ENCODE assay signal across 1 cellular context in the genomic region with DNA sequence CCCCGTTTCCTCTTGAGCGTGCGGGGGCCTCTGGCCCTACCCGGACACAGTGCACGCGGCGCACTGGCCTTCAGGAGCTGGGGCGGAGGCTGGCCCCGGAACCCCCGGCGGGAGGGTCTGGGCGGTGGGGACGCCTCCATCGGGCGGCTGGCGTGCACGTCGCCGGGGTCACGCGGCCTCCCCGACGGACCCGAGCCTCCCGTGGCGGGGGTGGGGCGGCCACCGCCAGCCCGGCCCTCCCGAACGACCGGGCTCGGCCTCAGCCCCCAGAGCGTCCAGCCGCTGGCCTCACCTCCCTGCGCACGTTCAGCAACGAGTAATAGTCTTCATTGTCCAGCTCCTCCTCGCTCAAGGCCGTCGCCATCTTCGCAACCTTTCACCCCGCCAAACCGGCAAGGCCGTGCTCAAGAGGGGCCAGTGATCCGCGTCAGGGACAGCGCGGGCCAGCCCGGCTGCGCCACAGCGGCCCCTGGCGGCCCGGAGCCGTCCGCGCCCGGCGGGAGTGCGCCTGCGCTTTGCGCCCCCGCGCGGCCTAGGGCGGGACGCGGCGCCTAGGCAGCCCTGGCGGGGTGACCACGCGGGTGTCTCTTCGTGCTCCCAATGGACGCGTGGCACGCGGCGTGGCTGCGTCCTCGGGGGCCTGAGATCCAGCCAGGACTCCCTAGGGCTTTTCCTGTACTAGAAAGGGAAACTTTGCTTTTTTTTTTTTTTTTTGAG.
TF ChIP-seq lines count a peak whose summit lies in the region.

A gene with protein sequence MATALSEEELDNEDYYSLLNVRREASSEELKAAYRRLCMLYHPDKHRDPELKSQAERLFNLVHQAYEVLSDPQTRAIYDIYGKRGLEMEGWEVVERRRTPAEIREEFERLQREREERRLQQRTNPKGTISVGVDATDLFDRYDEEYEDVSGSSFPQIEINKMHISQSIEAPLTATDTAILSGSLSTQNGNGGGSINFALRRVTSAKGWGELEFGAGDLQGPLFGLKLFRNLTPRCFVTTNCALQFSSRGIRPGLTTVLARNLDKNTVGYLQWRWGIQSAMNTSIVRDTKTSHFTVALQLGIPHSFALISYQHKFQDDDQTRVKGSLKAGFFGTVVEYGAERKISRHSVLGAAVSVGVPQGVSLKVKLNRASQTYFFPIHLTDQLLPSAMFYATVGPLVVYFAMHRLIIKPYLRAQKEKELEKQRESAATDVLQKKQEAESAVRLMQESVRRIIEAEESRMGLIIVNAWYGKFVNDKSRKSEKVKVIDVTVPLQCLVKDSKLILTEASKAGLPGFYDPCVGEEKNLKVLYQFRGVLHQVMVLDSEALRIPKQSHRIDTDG (minus strand): TSS at position 380 of the 717 bp plus-strand sequence. CDS start 16 bp downstream, at position 364.

TF ChIP-seq in HepG2, 621 proteins besides CTCF, POLR2A, EP300 and RAD21 (continued from another document and continues in another):
- TF ChIP-seq ETV5 (CRISPR knock-in tag; IDR thresholded peaks at IDR 0.05; ENCODE audit: borderline replicate concordance): no peak; the same call in 1 of the 2 replicates
- peak; percentile 95 for TF ChIP-seq PHF20 (CRISPR knock-in tag; IDR thresholded peaks at IDR 0.05)
- TF ChIP-seq ZNF549 (CRISPR knock-in tag; IDR thresholded peaks at IDR 0.05): 0 out of 2 replicates have a peak, but pooled peaks have one; percentile 20
- peak; percentile 67; the same call in 1 of the 2 replicates for TF ChIP-seq ZFP37 (CRISPR knock-in tag; IDR thresholded peaks at IDR 0.05; ENCODE audit: borderline replicate concordance)
- TF ChIP-seq NFYB (CRISPR knock-in tag; IDR thresholded peaks at IDR 0.05): 0 out of 2 replicates have a peak, but pooled peaks have one; percentile 20
- TF ChIP-seq ZNF720 (CRISPR knock-in tag; IDR thresholded peaks at IDR 0.05): peak; percentile 85; the same call in 1 of the 2 replicates
- TF ChIP-seq, protein P1, sequence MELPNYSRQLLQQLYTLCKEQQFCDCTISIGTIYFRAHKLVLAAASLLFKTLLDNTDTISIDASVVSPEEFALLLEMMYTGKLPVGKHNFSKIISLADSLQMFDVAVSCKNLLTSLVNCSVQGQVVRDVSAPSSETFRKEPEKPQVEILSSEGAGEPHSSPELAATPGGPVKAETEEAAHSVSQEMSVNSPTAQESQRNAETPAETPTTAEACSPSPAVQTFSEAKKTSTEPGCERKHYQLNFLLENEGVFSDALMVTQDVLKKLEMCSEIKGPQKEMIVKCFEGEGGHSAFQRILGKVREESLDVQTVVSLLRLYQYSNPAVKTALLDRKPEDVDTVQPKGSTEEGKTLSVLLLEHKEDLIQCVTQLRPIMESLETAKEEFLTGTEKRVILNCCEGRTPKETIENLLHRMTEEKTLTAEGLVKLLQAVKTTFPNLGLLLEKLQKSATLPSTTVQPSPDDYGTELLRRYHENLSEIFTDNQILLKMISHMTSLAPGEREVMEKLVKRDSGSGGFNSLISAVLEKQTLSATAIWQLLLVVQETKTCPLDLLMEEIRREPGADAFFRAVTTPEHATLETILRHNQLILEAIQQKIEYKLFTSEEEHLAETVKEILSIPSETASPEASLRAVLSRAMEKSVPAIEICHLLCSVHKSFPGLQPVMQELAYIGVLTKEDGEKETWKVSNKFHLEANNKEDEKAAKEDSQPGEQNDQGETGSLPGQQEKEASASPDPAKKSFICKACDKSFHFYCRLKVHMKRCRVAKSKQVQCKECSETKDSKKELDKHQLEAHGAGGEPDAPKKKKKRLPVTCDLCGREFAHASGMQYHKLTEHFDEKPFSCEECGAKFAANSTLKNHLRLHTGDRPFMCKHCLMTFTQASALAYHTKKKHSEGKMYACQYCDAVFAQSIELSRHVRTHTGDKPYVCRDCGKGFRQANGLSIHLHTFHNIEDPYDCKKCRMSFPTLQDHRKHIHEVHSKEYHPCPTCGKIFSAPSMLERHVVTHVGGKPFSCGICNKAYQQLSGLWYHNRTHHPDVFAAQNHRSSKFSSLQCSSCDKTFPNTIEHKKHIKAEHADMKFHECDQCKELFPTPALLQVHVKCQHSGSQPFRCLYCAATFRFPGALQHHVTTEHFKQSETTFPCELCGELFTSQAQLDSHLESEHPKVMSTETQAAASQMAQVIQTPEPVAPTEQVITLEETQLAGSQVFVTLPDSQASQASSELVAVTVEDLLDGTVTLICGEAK (IDR thresholded peaks at IDR 0.05): no peak
- TF ChIP-seq, protein P1 (CRISPR knock-in tag; IDR thresholded peaks at IDR 0.05): peak; percentile 95
- peak; percentile 98 for TF ChIP-seq RNF2 (conservative IDR thresholded peaks at IDR 0.05; ENCODE audit: low read depth)
- TF ChIP-seq NFE2 (CRISPR knock-in tag; IDR thresholded peaks at IDR 0.05): no peak
- peak; percentile 70; the same call in 1 of the 2 replicates for TF ChIP-seq FOXO1 (CRISPR knock-in tag; IDR thresholded peaks at IDR 0.05)
- 0 out of 2 replicates have a peak, but pooled peaks have one; percentile 62 for TF ChIP-seq ZBTB38 (CRISPR knock-in tag; IDR thresholded peaks at IDR 0.05)
- TF ChIP-seq, protein P2, sequence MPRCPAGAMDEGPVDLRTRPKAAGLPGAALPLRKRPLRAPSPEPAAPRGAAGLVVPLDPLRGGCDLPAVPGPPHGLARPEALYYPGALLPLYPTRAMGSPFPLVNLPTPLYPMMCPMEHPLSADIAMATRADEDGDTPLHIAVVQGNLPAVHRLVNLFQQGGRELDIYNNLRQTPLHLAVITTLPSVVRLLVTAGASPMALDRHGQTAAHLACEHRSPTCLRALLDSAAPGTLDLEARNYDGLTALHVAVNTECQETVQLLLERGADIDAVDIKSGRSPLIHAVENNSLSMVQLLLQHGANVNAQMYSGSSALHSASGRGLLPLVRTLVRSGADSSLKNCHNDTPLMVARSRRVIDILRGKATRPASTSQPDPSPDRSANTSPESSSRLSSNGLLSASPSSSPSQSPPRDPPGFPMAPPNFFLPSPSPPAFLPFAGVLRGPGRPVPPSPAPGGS (CRISPR knock-in tag; IDR thresholded peaks at IDR 0.05): peak; percentile 81
- TF ChIP-seq ZNF564 (CRISPR knock-in tag; IDR thresholded peaks at IDR 0.05): peak; percentile 85; the same call in 1 of the 2 replicates
- TF ChIP-seq, protein P3, sequence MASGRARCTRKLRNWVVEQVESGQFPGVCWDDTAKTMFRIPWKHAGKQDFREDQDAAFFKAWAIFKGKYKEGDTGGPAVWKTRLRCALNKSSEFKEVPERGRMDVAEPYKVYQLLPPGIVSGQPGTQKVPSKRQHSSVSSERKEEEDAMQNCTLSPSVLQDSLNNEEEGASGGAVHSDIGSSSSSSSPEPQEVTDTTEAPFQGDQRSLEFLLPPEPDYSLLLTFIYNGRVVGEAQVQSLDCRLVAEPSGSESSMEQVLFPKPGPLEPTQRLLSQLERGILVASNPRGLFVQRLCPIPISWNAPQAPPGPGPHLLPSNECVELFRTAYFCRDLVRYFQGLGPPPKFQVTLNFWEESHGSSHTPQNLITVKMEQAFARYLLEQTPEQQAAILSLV (CRISPR knock-in tag; IDR thresholded peaks at IDR 0.05; ENCODE audit: borderline replicate concordance): peak; percentile 93; the same call in 1 of the 2 replicates
- TF ChIP-seq ZNF788 (CRISPR knock-in tag; IDR thresholded peaks at IDR 0.05; ENCODE audit: borderline replicate concordance): peak; percentile 92; the same call in 1 of the 2 replicates
- TF ChIP-seq NFE2L1 (CRISPR knock-in tag; IDR thresholded peaks at IDR 0.05; ENCODE audit: borderline replicate concordance): peak; percentile 94
- TF ChIP-seq, protein P4, sequence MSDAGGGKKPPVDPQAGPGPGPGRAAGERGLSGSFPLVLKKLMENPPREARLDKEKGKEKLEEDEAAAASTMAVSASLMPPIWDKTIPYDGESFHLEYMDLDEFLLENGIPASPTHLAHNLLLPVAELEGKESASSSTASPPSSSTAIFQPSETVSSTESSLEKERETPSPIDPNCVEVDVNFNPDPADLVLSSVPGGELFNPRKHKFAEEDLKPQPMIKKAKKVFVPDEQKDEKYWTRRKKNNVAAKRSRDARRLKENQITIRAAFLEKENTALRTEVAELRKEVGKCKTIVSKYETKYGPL (CRISPR knock-in tag; IDR thresholded peaks at IDR 0.05): peak; percentile 85; the same call in 1 of the 2 replicates
- TF ChIP-seq, protein P5, sequence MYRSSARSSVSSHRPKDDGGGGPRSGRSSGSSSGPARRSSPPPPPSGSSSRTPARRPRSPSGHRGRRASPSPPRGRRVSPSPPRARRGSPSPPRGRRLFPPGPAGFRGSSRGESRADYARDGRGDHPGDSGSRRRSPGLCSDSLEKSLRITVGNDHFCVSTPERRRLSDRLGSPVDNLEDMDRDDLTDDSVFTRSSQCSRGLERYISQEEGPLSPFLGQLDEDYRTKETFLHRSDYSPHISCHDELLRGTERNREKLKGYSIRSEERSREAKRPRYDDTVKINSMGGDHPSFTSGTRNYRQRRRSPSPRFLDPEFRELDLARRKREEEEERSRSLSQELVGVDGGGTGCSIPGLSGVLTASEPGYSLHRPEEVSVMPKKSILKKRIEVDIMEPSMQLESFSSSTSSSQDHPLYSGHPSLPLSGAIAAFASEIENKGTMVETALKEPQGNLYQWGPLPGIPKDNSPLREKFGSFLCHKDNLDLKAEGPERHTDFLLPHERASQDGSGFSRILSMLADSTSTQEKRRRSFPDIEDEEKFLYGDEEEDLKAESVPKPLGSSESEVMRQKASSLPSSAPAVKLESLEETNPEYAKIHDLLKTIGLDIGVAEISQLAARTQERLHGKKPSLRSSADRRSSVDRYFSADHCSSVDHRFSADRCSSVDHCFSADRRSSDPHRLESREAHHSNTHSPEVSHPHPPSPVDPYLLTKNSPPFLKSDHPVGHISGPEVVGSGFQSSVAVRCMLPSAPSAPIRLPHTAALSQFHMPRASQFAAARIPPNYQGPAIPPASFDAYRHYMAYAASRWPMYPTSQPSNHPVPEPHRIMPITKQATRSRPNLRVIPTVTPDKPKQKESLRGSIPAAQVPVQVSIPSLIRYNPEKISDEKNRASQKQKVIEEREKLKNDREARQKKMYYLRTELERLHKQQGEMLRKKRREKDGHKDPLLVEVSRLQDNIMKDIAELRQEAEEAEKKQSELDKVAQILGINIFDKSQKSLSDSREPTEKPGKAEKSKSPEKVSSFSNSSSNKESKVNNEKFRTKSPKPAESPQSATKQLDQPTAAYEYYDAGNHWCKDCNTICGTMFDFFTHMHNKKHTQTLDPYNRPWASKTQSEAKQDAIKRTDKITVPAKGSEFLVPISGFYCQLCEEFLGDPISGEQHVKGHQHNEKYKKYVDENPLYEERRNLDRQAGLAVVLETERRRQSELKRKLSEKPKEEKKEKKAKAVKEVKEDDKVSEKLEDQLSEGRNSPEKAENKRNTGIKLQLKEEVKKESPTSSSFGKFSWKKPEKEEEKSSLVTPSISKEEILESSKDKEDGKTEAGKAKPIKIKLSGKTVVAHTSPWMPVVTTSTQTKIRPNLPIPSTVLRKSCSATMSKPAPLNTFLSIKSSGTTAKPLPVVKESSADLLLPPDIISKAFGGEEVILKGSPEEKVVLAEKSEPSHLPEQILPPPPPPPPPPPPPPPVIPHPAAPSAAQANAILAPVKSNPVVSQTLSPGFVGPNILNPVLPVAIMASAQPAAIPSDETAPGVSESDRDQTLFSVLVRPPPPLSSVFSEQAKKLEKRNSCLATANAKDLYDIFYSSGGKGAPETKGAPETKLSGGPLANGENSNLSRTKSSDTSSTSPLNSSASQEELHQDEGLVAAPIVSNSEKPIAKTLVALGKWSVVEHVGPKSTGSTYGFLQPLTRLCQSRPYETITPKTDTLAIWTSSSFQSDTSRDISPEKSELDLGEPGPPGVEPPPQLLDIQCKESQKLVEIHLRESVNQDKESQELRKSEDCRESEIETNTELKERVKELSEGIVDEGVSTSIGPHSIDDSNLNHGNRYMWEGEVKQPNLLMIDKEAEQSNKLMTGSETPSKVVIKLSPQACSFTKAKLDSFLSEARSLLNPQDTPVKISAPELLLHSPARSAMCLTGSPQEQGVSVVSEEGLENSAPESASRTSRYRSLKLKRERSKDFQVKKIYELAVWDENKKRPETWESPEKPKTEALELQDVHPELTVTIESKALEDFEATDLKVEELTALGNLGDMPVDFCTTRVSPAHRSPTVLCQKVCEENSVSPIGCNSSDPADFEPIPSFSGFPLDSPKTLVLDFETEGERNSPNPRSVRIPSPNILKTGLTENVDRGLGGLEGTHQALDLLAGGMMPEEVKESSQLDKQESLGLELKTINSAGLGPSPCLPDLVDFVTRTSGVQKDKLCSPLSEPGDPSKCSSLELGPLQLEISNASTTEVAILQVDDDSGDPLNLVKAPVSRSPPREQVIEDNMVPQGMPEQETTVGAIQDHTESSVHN (CRISPR knock-in tag; IDR thresholded peaks at IDR 0.05): peak; percentile 81
- peak; percentile 99 for TF ChIP-seq ZNF30 (CRISPR knock-in tag; IDR thresholded peaks at IDR 0.05)
- 0 out of 2 replicates have a peak, but pooled peaks have one; percentile 28 for TF ChIP-seq MTA1 (CRISPR knock-in tag; IDR thresholded peaks at IDR 0.05; ENCODE audit: borderline replicate concordance)
- TF ChIP-seq, protein P6, sequence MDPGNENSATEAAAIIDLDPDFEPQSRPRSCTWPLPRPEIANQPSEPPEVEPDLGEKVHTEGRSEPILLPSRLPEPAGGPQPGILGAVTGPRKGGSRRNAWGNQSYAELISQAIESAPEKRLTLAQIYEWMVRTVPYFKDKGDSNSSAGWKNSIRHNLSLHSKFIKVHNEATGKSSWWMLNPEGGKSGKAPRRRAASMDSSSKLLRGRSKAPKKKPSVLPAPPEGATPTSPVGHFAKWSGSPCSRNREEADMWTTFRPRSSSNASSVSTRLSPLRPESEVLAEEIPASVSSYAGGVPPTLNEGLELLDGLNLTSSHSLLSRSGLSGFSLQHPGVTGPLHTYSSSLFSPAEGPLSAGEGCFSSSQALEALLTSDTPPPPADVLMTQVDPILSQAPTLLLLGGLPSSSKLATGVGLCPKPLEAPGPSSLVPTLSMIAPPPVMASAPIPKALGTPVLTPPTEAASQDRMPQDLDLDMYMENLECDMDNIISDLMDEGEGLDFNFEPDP (CRISPR knock-in tag; conservative IDR thresholded peaks at IDR 0.05): peak; percentile 99
- TF ChIP-seq FOXC1 (CRISPR knock-in tag; IDR thresholded peaks at IDR 0.05; ENCODE audit: borderline replicate concordance): peak; percentile 91; the same call in 1 of the 2 replicates
- TF ChIP-seq ZNF782 (CRISPR knock-in tag; IDR thresholded peaks at IDR 0.05; ENCODE audit: borderline replicate concordance): peak; percentile 71; the same call in 1 of the 2 replicates
